15 cellular contexts compared by ENCODE assay signal in genomic region chr5:151819830-151820229, GRCh38. TPM values are rescaled to one million over a fixed set of nuclear protein-coding genes. Genes with fewer than 3 reads are reported as not detected.
DNase-seq lines count a peak whose midpoint lies in the region; ATAC-seq and TF ChIP-seq lines count a peak whose summit lies in the region.
"Had no signal": no experiment of that assay in that cellular context is flagged by ENCODE, and none has a peak within 500 bp of the region (broad histone marks: within the 10 kb centered on the region; RNA-seq: fewer than 3 reads in every experiment).

No MANE protein-coding gene starts in this region.

- no peak overlapping the region for H3K4me3 Mint-ChIP-seq in stimulated activated naive CD8-positive, alpha-beta T cell treated with anti-CD3 and anti-CD28 coated beads, Interleukin-15, Interleukin-2, amounts not matched to agents 100 ng/mL and 50 ng/mL, for 24 hours
- no peak overlapping the region for H3K4me3 Mint-ChIP-seq in WTC11
- H3K4me3 Mint-ChIP-seq: CD8-positive, alpha-beta memory T cell had no signal

- H3K4me1 Mint-ChIP-seq in stimulated activated naive CD8-positive, alpha-beta T cell treated with anti-CD3 and anti-CD28 coated beads, Interleukin-15, Interleukin-2, amounts not matched to agents 100 ng/mL and 50 ng/mL, for 24 hours (ENCODE audit: low read depth): no peaks in the 10 kb centered on the region
- peaks cover 19% of the 10 kb centered on the region for H3K4me1 Mint-ChIP-seq in WTC11
- H3K4me1 Mint-ChIP-seq: CD8-positive, alpha-beta memory T cell had no signal

- POLR2A ChIA-PET in WTC11 (lab: Charles Lee): no interaction called here

- no peaks in the 10 kb centered on the region for H3K9me3 Mint-ChIP-seq in stimulated activated naive CD8-positive, alpha-beta T cell treated with anti-CD3 and anti-CD28 coated beads, Interleukin-15, Interleukin-2, amounts not matched to agents 100 ng/mL and 50 ng/mL, for 24 hours
- no peaks in the 10 kb centered on the region for H3K9me3 Mint-ChIP-seq in WTC11
- H3K9me3 Mint-ChIP-seq: CD8-positive, alpha-beta memory T cell had no signal

- TF ChIP-seq CTCF in WTC11 (IDR thresholded peaks at IDR 0.05): no peak

- peak overlapping the region; percentile 33 for H3K27ac Mint-ChIP-seq in stimulated activated naive CD8-positive, alpha-beta T cell treated with anti-CD3 and anti-CD28 coated beads, Interleukin-15, Interleukin-2, amounts not matched to agents 100 ng/mL and 50 ng/mL, for 24 hours
- no peak overlapping the region for H3K27ac Mint-ChIP-seq in WTC11

- no peak for ATAC-seq in stimulated activated naive CD8-positive, alpha-beta T cell treated with anti-CD3 and anti-CD28 coated beads, Interleukin-15, Interleukin-2, amounts not matched to agents 100 U/mL and 50 U/mL, for 24 hours
- ATAC-seq in WTC11: no peak
- ATAC-seq: K562, Panc1 had no signal

- CTCF ChIA-PET in WTC11 (lab: Charles Lee): interaction anchor here (1.2 kb wide), 1 partner anchor 452 kb away, joined by 3 read pairs; no protein-coding TSS in a partner anchor

- peak; percentile 1 for DNase-seq in NCI-H1092 treated with DMSO at 0.1 percent for 48 hours (lab: John Stamatoyannopoulos, UW)
- no peak for DNase-seq in NCI-H1092 (lab: John Stamatoyannopoulos, UW)
- DNase-seq in stimulated activated naive CD8-positive, alpha-beta T cell treated with anti-CD3 and anti-CD28 coated beads, Interleukin-15, Interleukin-2, amounts not matched to agents 100 U/mL and 50 U/mL, for 24 hours: no peak
- DNase-seq in WTC11 (ENCODE audit: low spot score): no peak
- DNase-seq in stimulated activated naive CD4-positive, alpha-beta T cell treated with Interleukin-2 at 50 U/mL for 16 hours (lab: John Stamatoyannopoulos, UW): no peak
- no peak for DNase-seq in NCI-H1694 treated with DMSO at 0.1 percent for 48 hours (lab: John Stamatoyannopoulos, UW)
- DNase-seq in Ammon's horn (ENCODE audit: low spot score): no peak
- DNase-seq: CD8-positive, alpha-beta memory T cell; MV-4-11; NCI-H146; NCI-H2107; NCI-H774 had no signal

- H3K27me3 Mint-ChIP-seq in stimulated activated naive CD8-positive, alpha-beta T cell treated with anti-CD3 and anti-CD28 coated beads, Interleukin-15, Interleukin-2, amounts not matched to agents 100 ng/mL and 50 ng/mL, for 24 hours: no peaks in the 10 kb centered on the region
- no peaks in the 10 kb centered on the region for H3K27me3 Mint-ChIP-seq in WTC11 (ENCODE audit: low read depth)
- H3K27me3 Mint-ChIP-seq: CD8-positive, alpha-beta memory T cell had no signal

- peaks cover 31% of the 10 kb centered on the region for H3K36me3 Mint-ChIP-seq in stimulated activated naive CD8-positive, alpha-beta T cell treated with anti-CD3 and anti-CD28 coated beads, Interleukin-15, Interleukin-2, amounts not matched to agents 100 ng/mL and 50 ng/mL, for 24 hours (ENCODE audit: low read depth)
- H3K36me3 Mint-ChIP-seq in WTC11: no peaks in the 10 kb centered on the region

TF ChIP-seq in WTC11, 78 proteins besides CTCF, POLR2A, EP300 and RAD21:
- TF ChIP-seq ESRRA (CRISPR knock-in tag; IDR thresholded peaks at IDR 0.05; ENCODE audit: borderline replicate concordance) (no peak), GABPB1 (CRISPR knock-in tag; IDR thresholded peaks at IDR 0.05) (peak; percentile 59), PRDM15 (CRISPR knock-in tag; IDR thresholded peaks at IDR 0.05) (no peak), OVOL2 (CRISPR knock-in tag; IDR thresholded peaks at IDR 0.05; ENCODE audit: borderline replicate concordance) (no peak)

RNA-seq across cellular contexts. Expression of gene G3BP1, which starts 48.1 kb away (rescaled TPM):
- total RNA-seq in WTC11 (2021): 396 to 413 TPM (median 400 TPM) in 3 replicates
